ENCODE assay signal across 16 cellular contexts in genomic region chr6:102662851-102663250, GRCh38.
A peak's percentile ranks its signal among the peaks of the same experiment; 100 is the strongest.
DNase-seq lines count a peak whose midpoint lies in the region; ATAC-seq, FAIRE-seq and TF ChIP-seq lines count a peak whose summit lies in the region.
"Had no signal": no experiment of that assay in that cellular context is flagged by ENCODE, and none has a peak within 500 bp of the region (broad histone marks: within the 10 kb centered on the region; RNA-seq: fewer than 3 reads in every experiment).

No MANE protein-coding gene starts in this region.

- no peaks in the 10 kb centered on the region for H3K9me2 ChIP-seq in GM23248 (ENCODE audit: insufficient read depth)

- H3K4me1 ChIP-seq in GM23248 (ENCODE audit: insufficient read depth) (no peaks in the 10 kb centered on the region), adrenal gland (replicated peaks in 1 of 2) (no peaks in the 10 kb centered on the region)

- WGBS in GM23248 (ENCODE audit: low coverage in 1 of 2, low lambda C conversion rate in 2 of 2, missing lambda C conversion rate in 2 of 2), 2 experiments = 10 to 11% methylated on average over 3 of the region's 3 CpGs
- 65 to 74% (median 68%) methylated on average over 3 of the region's 3 CpGs for WGBS in adrenal gland, 4 donors

- DNase-seq in GM23248 (peak; percentile 0), epithelial cell of esophagus (ENCODE audit: low read depth) (peak; percentile 13), adrenal gland (no peak)
- DNase-seq: C1 segment of cervical spinal cord; Calu3; CD4-positive, alpha-beta memory T cell; COR-L47; DMS53; DMS79 treated with DMSO at 0.1 percent for 48 hours; H9; HFFc6 had no signal

- ATAC-seq in HG02798 (IDR thresholded peaks at IDR 0.05; ENCODE audit: poor library complexity, unreplicated experiment) = no peak
- ATAC-seq: GM23338 had no signal

- no peaks in the 10 kb centered on the region for H4K20me1 ChIP-seq in GM23248 (ENCODE audit: insufficient read depth)

- H3K4me3 ChIP-seq in GM23248 (no peak overlapping the region), epithelial cell of esophagus (ENCODE audit: low read length) (no peak overlapping the region), adrenal gland (no peak overlapping the region)
- H3K4me3 ChIP-seq: GM23338 had no signal

- no peak overlapping the region for H3K27ac ChIP-seq in GM23248
- no peak overlapping the region for H3K27ac ChIP-seq in adrenal gland

- no peaks in the 10 kb centered on the region for H3K27me3 ChIP-seq in GM23248 (replicated peaks; ENCODE audit: insufficient read depth)
- no peaks in the 10 kb centered on the region for H3K27me3 ChIP-seq in adrenal gland

- no peak overlapping the region for H3K4me2 ChIP-seq in GM23248 (ENCODE audit: unreplicated experiment)
- H3K4me2 ChIP-seq: GM23338 had no signal

- H3F3A ChIP-seq in GM23248 (ENCODE audit: insufficient read depth) = no peaks in the 10 kb centered on the region

- intact Hi-C loops in adrenal gland (cut with DNase I) = no loop called here

- no peak for TF ChIP-seq POLR2A in adrenal gland (IDR thresholded peaks at IDR 0.05)

- no peak overlapping the region for H2AFZ ChIP-seq in GM23248
- H2AFZ ChIP-seq: GM23338 had no signal

- H3K9me3 ChIP-seq in GM23248 (ENCODE audit: low read depth) = no peaks in the 10 kb centered on the region
- no peaks in the 10 kb centered on the region for H3K9me3 ChIP-seq in adrenal gland (replicated peaks in 1 of 3)

- H3K9ac ChIP-seq in GM23248 = no peak overlapping the region

- peak; percentile 6 for FAIRE-seq in G401.6 (lab: Jason Lieb, UNC)
- peak; percentile 13 for FAIRE-seq in TTC549 (lab: Jason Lieb, UNC)
- FAIRE-seq: GM12892 had no signal

- TF ChIP-seq CTCF in epithelial cell of esophagus (IDR thresholded peaks at IDR 0.05; ENCODE audit: insufficient read depth, low read depth, low read length, missing control alignments) (no peak), adrenal gland (IDR thresholded peaks at IDR 0.05) (no peak)

- H3K36me3 ChIP-seq in GM23248 (ENCODE audit: low read depth) (no peaks in the 10 kb centered on the region), adrenal gland (replicated peaks in 1 of 2) (no peaks in the 10 kb centered on the region)

- H3K79me2 ChIP-seq in GM23248 (ENCODE audit: insufficient read depth) = no peaks in the 10 kb centered on the region

- in situ Hi-C loops in GM23248 (cut with MboI) = no loop called here

Comparison
In these comparisons a context has a peak if more than half of its experiments do, and no peak if none do; other contexts are left out.
1. DNase-seq: peak in GM23248 (single experiment) and epithelial cell of esophagus (single experiment); none in adrenal gland (0 of 7).